ENCODE assay signal across 1 cellular context in the genomic region with DNA sequence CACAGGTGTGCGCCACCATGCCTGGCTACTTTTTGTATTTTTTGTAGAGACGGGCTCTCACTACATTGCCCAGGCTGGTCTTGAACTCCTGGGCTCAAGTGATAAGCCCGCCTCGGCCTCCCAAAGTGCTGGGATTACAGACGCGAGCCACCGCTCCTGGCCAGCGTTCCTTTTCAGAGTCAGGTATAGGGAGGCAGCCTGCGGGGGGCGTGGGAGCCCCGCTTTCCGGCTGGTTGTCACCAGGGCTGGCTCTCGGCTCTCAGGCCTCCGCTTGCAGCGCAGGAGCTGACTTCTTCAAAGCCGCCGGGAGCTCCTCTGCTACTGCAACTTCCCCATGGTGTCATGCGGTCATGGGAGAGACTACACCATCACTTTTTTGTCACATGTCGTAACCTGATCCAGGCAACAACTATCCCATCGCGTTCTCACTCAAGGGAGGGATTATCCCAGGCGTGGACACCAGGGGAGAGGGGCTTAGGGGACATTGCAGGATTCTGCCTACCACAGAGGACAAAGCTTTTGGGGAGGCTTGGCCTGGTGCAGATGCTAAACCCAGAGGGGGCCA.
TF ChIP-seq lines count a peak whose summit lies in the region.

No MANE protein-coding gene starts in this region.

TF ChIP-seq in H1, 55 proteins besides CTCF, POLR2A, EP300 and RAD21 (continued from another document):
- TF ChIP-seq, protein P1, sequence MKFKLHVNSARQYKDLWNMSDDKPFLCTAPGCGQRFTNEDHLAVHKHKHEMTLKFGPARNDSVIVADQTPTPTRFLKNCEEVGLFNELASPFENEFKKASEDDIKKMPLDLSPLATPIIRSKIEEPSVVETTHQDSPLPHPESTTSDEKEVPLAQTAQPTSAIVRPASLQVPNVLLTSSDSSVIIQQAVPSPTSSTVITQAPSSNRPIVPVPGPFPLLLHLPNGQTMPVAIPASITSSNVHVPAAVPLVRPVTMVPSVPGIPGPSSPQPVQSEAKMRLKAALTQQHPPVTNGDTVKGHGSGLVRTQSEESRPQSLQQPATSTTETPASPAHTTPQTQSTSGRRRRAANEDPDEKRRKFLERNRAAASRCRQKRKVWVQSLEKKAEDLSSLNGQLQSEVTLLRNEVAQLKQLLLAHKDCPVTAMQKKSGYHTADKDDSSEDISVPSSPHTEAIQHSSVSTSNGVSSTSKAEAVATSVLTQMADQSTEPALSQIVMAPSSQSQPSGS (IDR thresholded peaks at IDR 0.05; ENCODE audit: low read length) = peak; percentile 77; the same call in 1 of the 2 replicates
- TF ChIP-seq, protein P2, sequence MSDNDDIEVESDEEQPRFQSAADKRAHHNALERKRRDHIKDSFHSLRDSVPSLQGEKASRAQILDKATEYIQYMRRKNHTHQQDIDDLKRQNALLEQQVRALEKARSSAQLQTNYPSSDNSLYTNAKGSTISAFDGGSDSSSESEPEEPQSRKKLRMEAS (IDR thresholded peaks at IDR 0.05) = peak; percentile 83
- TF ChIP-seq CHD1 (IDR thresholded peaks at IDR 0.05; ENCODE audit: low read depth, low read length) (no peak), CREB1 (IDR thresholded peaks at IDR 0.05) (peak; percentile 75), FOSL1 (IDR thresholded peaks at IDR 0.05; ENCODE audit: insufficient read depth, low read depth, low read length) (no peak)
- TF ChIP-seq, protein P3, sequence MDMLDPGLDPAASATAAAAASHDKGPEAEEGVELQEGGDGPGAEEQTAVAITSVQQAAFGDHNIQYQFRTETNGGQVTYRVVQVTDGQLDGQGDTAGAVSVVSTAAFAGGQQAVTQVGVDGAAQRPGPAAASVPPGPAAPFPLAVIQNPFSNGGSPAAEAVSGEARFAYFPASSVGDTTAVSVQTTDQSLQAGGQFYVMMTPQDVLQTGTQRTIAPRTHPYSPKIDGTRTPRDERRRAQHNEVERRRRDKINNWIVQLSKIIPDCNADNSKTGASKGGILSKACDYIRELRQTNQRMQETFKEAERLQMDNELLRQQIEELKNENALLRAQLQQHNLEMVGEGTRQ (IDR thresholded peaks at IDR 0.05; ENCODE audit: low read length) = peak; percentile 60
- TF ChIP-seq, protein P4, sequence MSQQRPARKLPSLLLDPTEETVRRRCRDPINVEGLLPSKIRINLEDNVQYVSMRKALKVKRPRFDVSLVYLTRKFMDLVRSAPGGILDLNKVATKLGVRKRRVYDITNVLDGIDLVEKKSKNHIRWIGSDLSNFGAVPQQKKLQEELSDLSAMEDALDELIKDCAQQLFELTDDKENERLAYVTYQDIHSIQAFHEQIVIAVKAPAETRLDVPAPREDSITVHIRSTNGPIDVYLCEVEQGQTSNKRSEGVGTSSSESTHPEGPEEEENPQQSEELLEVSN (IDR thresholded peaks at IDR 0.05) = peak; percentile 53
